ENCODE assay signal across 1 cellular context in genomic region chr2:42367835-42368234, GRCh38.
TF ChIP-seq lines count a peak whose summit lies in the region.

No MANE protein-coding gene starts in this region.

TF ChIP-seq in GM23338, 12 proteins besides CTCF, POLR2A, EP300 and RAD21 (continued from another document):
- TF ChIP-seq, protein P1, sequence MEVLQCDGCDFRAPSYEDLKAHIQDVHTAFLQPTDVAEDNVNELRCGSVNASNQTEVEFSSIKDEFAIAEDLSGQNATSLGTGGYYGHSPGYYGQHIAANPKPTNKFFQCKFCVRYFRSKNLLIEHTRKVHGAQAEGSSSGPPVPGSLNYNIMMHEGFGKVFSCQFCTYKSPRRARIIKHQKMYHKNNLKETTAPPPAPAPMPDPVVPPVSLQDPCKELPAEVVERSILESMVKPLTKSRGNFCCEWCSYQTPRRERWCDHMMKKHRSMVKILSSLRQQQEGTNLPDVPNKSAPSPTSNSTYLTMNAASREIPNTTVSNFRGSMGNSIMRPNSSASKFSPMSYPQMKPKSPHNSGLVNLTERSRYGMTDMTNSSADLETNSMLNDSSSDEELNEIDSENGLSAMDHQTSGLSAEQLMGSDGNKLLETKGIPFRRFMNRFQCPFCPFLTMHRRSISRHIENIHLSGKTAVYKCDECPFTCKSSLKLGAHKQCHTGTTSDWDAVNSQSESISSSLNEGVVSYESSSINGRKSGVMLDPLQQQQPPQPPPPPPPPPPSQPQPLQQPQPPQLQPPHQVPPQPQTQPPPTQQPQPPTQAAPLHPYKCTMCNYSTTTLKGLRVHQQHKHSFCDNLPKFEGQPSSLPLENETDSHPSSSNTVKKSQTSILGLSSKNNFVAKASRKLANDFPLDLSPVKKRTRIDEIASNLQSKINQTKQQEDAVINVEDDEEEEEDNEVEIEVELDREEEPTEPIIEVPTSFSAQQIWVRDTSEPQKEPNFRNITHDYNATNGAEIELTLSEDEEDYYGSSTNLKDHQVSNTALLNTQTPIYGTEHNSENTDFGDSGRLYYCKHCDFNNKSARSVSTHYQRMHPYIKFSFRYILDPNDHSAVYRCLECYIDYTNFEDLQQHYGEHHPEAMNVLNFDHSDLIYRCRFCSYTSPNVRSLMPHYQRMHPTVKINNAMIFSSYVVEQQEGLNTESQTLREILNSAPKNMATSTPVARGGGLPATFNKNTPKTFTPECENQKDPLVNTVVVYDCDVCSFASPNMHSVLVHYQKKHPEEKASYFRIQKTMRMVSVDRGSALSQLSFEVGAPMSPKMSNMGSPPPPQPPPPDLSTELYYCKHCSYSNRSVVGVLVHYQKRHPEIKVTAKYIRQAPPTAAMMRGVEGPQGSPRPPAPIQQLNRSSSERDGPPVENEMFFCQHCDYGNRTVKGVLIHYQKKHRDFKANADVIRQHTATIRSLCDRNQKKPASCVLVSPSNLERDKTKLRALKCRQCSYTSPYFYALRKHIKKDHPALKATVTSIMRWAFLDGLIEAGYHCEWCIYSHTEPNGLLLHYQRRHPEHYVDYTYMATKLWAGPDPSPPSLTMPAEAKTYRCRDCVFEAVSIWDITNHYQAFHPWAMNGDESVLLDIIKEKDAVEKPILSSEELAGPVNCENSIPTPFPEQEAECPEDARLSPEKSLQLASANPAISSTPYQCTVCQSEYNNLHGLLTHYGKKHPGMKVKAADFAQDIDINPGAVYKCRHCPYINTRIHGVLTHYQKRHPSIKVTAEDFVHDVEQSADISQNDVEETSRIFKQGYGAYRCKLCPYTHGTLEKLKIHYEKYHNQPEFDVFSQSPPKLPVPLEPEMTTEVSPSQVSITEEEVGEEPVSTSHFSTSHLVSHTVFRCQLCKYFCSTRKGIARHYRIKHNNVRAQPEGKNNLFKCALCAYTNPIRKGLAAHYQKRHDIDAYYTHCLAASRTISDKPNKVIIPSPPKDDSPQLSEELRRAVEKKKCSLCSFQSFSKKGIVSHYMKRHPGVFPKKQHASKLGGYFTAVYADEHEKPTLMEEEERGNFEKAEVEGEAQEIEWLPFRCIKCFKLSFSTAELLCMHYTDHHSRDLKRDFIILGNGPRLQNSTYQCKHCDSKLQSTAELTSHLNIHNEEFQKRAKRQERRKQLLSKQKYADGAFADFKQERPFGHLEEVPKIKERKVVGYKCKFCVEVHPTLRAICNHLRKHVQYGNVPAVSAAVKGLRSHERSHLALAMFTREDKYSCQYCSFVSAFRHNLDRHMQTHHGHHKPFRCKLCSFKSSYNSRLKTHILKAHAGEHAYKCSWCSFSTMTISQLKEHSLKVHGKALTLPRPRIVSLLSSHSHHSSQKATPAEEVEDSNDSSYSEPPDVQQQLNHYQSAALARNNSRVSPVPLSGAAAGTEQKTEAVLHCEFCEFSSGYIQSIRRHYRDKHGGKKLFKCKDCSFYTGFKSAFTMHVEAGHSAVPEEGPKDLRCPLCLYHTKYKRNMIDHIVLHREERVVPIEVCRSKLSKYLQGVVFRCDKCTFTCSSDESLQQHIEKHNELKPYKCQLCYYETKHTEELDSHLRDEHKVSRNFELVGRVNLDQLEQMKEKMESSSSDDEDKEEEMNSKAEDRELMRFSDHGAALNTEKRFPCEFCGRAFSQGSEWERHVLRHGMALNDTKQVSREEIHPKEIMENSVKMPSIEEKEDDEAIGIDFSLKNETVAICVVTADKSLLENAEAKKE (CRISPR knock-in tag; IDR thresholded peaks at IDR 0.05), result no peak
